9 cellular contexts compared by ENCODE assay signal in genomic region chr2:197075754-197076337, GRCh38.
DNase-seq lines count a peak whose midpoint lies in the region; ATAC-seq and TF ChIP-seq lines count a peak whose summit lies in the region.
"Had no signal": no experiment of that assay in that cellular context is flagged by ENCODE, and none has a peak within 500 bp of the region (broad histone marks: within the 10 kb centered on the region; RNA-seq: fewer than 3 reads in every experiment).

No MANE protein-coding gene starts in this region.

- no peaks in the 10 kb centered on the region for H3K9me3 ChIP-seq in Peyer's patch
- no peaks in the 10 kb centered on the region for H3K9me3 ChIP-seq in transverse colon

- in situ Hi-C loops in transverse colon (cut with MboI; ENCODE audit: low pct_ligation_motif_present in 1 of 4, low pct_unique_long_range_greater_than_20kb in 1 of 4, low sequenced_read_pairs in 3 of 4), result no loop called here

- H3K36me3 Mint-ChIP-seq in natural killer cell, result peaks cover 23% of the 10 kb centered on the region
- H3K36me3 Mint-ChIP-seq in natural killer cell treated with Interleukin-12 subunit alpha and Interleukin-12 subunit beta and Interleukin-15 and Interleukin-18, amount 100 ng/mL, for 72 hours, result peaks cover 48% of the 10 kb centered on the region

- TF ChIP-seq CTCF in natural killer cell (IDR thresholded peaks at IDR 0.05), result peak; percentile 49
- TF ChIP-seq CTCF in Peyer's patch (IDR thresholded peaks at IDR 0.05), result peak in 4 of 6 experiments; percentile 13 to 40 (median 24)
- peak; percentile 21 for TF ChIP-seq CTCF in fibroblast of the aortic adventitia (IDR thresholded peaks at IDR 0.05; ENCODE audit: insufficient read depth, low read length)
- TF ChIP-seq CTCF in transverse colon (IDR thresholded peaks at IDR 0.05), result peak in 3 of 5 experiments; percentile 12 to 30 (median 17)

- no peak for TF ChIP-seq EP300 in transverse colon (IDR thresholded peaks at IDR 0.05; ENCODE audit: low read depth)

- H3K27me3 Mint-ChIP-seq in natural killer cell (ENCODE audit: low read depth in 2 of 2), result no peaks in the 10 kb centered on the region
- no peaks in the 10 kb centered on the region for H3K27me3 Mint-ChIP-seq in natural killer cell treated with Interleukin-12 subunit alpha and Interleukin-12 subunit beta and Interleukin-15 and Interleukin-18, amount 100 ng/mL, for 72 hours

- H3K4me1 ChIP-seq in Peyer's patch (peaks cover 0 to 5% (median 0%) of the 10 kb centered on the region in 4 donors), transverse colon (peaks cover 0 to 23% (median 14%) of the 10 kb centered on the region in 4 donors)

- 93 to 94% methylated on average over 2 to 7 of the region's 7 CpGs for WGBS in transverse colon (ENCODE audit: low coverage in 1 of 2), 2 donors

- peaks cover 18 to 22% of the 10 kb centered on the region in 2 donors for H3K4me1 Mint-ChIP-seq in natural killer cell
- H3K4me1 Mint-ChIP-seq in natural killer cell treated with Interleukin-12 subunit alpha and Interleukin-12 subunit beta and Interleukin-15 and Interleukin-18, amount 100 ng/mL, for 72 hours (ENCODE audit: low read depth in 2 of 2), result peaks cover 19 to 34% of the 10 kb centered on the region in 2 donors

- H3K27ac ChIP-seq in Peyer's patch, result no peak overlapping the region
- H3K27ac ChIP-seq in transverse colon, result no peak overlapping the region

- DNase-seq in natural killer cell (no peak), Peyer's patch (no peak), fibroblast of the aortic adventitia (ENCODE audit: low read depth) (no peak), transverse colon (no peak), NCI-H1105 treated with DMSO at 0.1 percent for 48 hours (lab: John Stamatoyannopoulos, UW) (no peak)
- DNase-seq in natural killer cell treated with Interleukin-12 subunit alpha and Interleukin-12 subunit beta and Interleukin-15 and Interleukin-18, amount 100 ng/mL, for 72 hours (ENCODE audit: low spot score), result no peak
- DNase-seq: islet precursor cell had no signal

- intact Hi-C loops in natural killer cell (cut with micrococcal nuclease) (loop anchor here (1.0 kb wide), 1 partner anchor 302 kb away; no protein-coding TSS in a partner anchor), transverse colon (cut with DNase I; ENCODE audit: low total_unique reads) (no loop called here)

- peak overlapping the region; percentile 36 to 77 for H3K27ac Mint-ChIP-seq in natural killer cell
- peak overlapping the region in 1 of 2 donors; percentile 37 for H3K27ac Mint-ChIP-seq in natural killer cell treated with Interleukin-12 subunit alpha and Interleukin-12 subunit beta and Interleukin-15 and Interleukin-18, amount 100 ng/mL, for 72 hours

- H3K4me3 ChIP-seq in Peyer's patch, result no peak overlapping the region
- H3K4me3 ChIP-seq in fibroblast of the aortic adventitia (ENCODE audit: low read depth, low read length), result no peak overlapping the region
- H3K4me3 ChIP-seq in transverse colon, result no peak overlapping the region

- TF ChIP-seq POLR2A in Peyer's patch (IDR thresholded peaks at IDR 0.05) (no peak), transverse colon (IDR thresholded peaks at IDR 0.05) (no peak)

- no peaks in the 10 kb centered on the region for H3K36me3 ChIP-seq in Peyer's patch
- H3K36me3 ChIP-seq in transverse colon, result no peaks in the 10 kb centered on the region

- no peak overlapping the region for H3K4me3 Mint-ChIP-seq in natural killer cell
- H3K4me3 Mint-ChIP-seq in natural killer cell treated with Interleukin-12 subunit alpha and Interleukin-12 subunit beta and Interleukin-15 and Interleukin-18, amount 100 ng/mL, for 72 hours, result no peak overlapping the region

- peaks cover 0 to 5% of the 10 kb centered on the region in 2 donors for H3K9me3 Mint-ChIP-seq in natural killer cell
- no peaks in the 10 kb centered on the region for H3K9me3 Mint-ChIP-seq in natural killer cell treated with Interleukin-12 subunit alpha and Interleukin-12 subunit beta and Interleukin-15 and Interleukin-18, amount 100 ng/mL, for 72 hours

- H3K27me3 ChIP-seq in Peyer's patch (no peaks in the 10 kb centered on the region), transverse colon (no peaks in the 10 kb centered on the region)

- ATAC-seq in natural killer cell, result peak in 2 of 3 donors; percentile 43 to 44
- ATAC-seq in natural killer cell treated with Interleukin-12 subunit alpha and Interleukin-12 subunit beta and Interleukin-15 and Interleukin-18, amount 100 ng/mL, for 72 hours, result no peak
- no peak for ATAC-seq in GM18520 (IDR thresholded peaks at IDR 0.05; ENCODE audit: unreplicated experiment)
- ATAC-seq in GM19328 (IDR thresholded peaks at IDR 0.05; ENCODE audit: unreplicated experiment), result no peak

Comparison
In these comparisons a context has a peak if more than half of its experiments do, and no peak if none do; other contexts are left out.
1. ATAC-seq: peak in natural killer cell (2 of 3); none in natural killer cell treated with Interleukin-12 subunit alpha and Interleukin-12 subunit beta and Interleukin-15 and Interleukin-18, amount 100 ng/mL, for 72 hours (0 of 2), GM18520 (single experiment) and GM19328 (single experiment).
2. Peak in every context shown above with its lines, with median percentiles within 50 percentile points of each other: CTCF ChIP-seq.